Comparison of ENCODE assay signal across 13 cellular contexts in the genomic region with DNA sequence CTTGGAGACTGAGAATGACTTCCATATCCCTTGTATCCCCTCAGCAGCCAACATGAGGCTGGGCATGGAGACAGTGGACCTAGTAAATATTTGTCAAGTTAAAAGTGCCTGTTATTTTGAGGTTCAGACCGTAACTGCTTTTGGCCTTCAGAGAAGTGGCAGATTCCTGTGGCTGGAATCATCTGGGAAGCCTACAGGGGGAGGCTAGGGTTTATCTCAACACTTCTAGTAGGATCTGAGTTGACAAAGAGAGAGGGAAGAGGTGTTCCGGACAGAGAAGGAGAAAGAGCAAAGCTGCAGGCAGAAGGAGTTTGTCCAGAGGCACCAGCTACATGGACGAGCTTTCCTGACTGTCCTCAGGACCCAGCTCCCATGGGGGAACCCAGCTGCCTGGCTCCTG. TPM values are rescaled to one million over a fixed set of nuclear protein-coding genes. Genes with fewer than 3 reads are reported as not detected.
"Had no signal": no experiment of that assay in that cellular context is flagged by ENCODE, and none has a peak within 500 bp of the region (broad histone marks: within the 10 kb centered on the region; RNA-seq: fewer than 3 reads in every experiment).

No MANE protein-coding gene starts in this region.

- ATAC-seq: activated naive CD8-positive, alpha-beta T cell treated with anti-CD3 and anti-CD28 coated beads, Interleukin-2, amount 50 U/mL, for 24 hours had no signal

- DNase-seq: activated CD4-positive, CD25-positive, alpha-beta regulatory T cell treated with anti-CD3 and anti-CD28 coated beads, Interleukin-2, amount 50 U/mL, for 72 hours; activated naive CD4-positive, alpha-beta T cell treated with anti-CD3 and anti-CD28 coated beads for 36 hours; activated naive CD8-positive, alpha-beta T cell treated with anti-CD3 and anti-CD28 coated beads, Interleukin-2, amount 50 U/mL, for 24 hours; activated T-cell treated with anti-CD3 and anti-CD28 coated beads, Interleukin-2, amount 50 U/mL, for 1 hour; dorsolateral prefrontal cortex; erythroblast; kidney glomerular epithelial cell; stimulated activated CD4-positive, alpha-beta T cell treated with anti-CD3 and anti-CD28 coated beads, Interleukin-2, amount 100 ng/mL, for 48 hours; transverse colon had no signal

- H3K36me3 ChIP-seq: cardiac muscle cell, transverse colon had no signal

- H3K9me3 ChIP-seq: transverse colon had no signal

- H3K4me3 ChIP-seq: cardiac muscle cell, dorsolateral prefrontal cortex, transverse colon had no signal

- H3K27me3 ChIP-seq: cardiac muscle cell, dorsolateral prefrontal cortex, transverse colon had no signal

- H3K27ac ChIP-seq: cardiac muscle cell, dorsolateral prefrontal cortex, transverse colon had no signal

RNA-seq across cellular contexts. Expression of a gene that starts 27.0 kb away (rescaled TPM):
- total RNA-seq: activated naive CD4-positive, alpha-beta T cell treated with anti-CD3 and anti-CD28 coated beads for 36 hours; cardiac muscle cell; fibroblast of villous mesenchyme; lower leg skin; pulmonary artery endothelial cell; transverse colon had no signal
